10 cellular contexts compared by ENCODE assay signal in genomic region chr2:56969513-56969912, GRCh38.
"Had no signal": no experiment of that assay in that cellular context is flagged by ENCODE, and none has a peak within 500 bp of the region (broad histone marks: within the 10 kb centered on the region; RNA-seq: fewer than 3 reads in every experiment).

No MANE protein-coding gene starts in this region.

- H3K36me3 ChIP-seq: HAP-1 had no signal

- H3K4me1 ChIP-seq: HAP-1 had no signal

- H3K4me2 ChIP-seq: GM23338 had no signal

- H3K4me3 Mint-ChIP-seq: GM23338, HFFc6 had no signal

- H3K4me3 ChIP-seq: GM23248, GM23338, HAP-1 had no signal

- H3K9ac ChIP-seq: GM23248 had no signal

- H3K27ac Mint-ChIP-seq: GM23338, HFFc6 had no signal

- H3K9me3 Mint-ChIP-seq: GM23338, HFFc6 had no signal

- FAIRE-seq: H1, H54 had no signal

- DNase-seq: GM23248, GOT3, H7, HCEC 1CT, HFFc6 had no signal

- H2AFZ ChIP-seq: GM23248 had no signal

- H3K27ac ChIP-seq: GM23248 had no signal

- H3K9me3 ChIP-seq: HAP-1 had no signal

- ATAC-seq: GM23338, HCT116 had no signal
